ENCODE assay signal across 1 cellular context in the genomic region with DNA sequence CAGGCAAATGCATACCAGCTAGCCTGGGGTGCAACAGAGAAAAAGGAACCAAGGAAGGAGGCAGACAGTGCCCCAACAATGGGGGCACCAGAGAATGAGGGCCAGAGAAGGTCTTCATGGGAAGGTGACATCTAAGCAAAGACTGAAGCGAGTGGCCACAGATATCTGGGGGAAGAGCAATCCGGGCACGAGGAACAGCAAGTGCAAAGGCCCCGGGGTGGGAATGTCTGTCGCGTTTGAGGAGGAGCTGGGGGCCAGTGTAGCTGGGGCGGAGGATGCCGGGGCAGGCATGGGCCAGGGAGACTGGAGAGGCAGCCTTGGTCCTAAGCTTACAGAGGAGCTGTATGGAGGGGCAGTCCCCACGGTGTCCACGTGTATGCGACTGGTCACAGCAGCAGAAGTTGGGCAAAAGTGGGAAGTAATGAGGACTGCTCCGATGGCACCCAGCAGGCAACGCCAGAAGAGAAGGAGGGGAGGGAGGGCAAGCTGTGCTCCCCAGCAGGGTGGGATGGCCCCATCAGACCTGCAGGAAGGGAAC.
TF ChIP-seq lines count a peak whose summit lies in the region.

No MANE protein-coding gene starts in this region.

TF ChIP-seq in HCT116, 20 proteins besides CTCF, POLR2A, EP300 and RAD21:
- no peak for TF ChIP-seq SP1 (IDR thresholded peaks at IDR 0.05; ENCODE audit: low read depth)
- TF ChIP-seq POLR2AphosphoS5 (IDR thresholded peaks at IDR 0.05; ENCODE audit: low read depth, low read length) = no peak
- TF ChIP-seq SIN3A (IDR thresholded peaks at IDR 0.05; ENCODE audit: low read depth) = no peak
- no peak for TF ChIP-seq ELF1 (IDR thresholded peaks at IDR 0.05; ENCODE audit: borderline replicate concordance, low read depth)
- no peak for TF ChIP-seq CEBPB (IDR thresholded peaks at IDR 0.05; ENCODE audit: low read depth)
- TF ChIP-seq, protein P1, sequence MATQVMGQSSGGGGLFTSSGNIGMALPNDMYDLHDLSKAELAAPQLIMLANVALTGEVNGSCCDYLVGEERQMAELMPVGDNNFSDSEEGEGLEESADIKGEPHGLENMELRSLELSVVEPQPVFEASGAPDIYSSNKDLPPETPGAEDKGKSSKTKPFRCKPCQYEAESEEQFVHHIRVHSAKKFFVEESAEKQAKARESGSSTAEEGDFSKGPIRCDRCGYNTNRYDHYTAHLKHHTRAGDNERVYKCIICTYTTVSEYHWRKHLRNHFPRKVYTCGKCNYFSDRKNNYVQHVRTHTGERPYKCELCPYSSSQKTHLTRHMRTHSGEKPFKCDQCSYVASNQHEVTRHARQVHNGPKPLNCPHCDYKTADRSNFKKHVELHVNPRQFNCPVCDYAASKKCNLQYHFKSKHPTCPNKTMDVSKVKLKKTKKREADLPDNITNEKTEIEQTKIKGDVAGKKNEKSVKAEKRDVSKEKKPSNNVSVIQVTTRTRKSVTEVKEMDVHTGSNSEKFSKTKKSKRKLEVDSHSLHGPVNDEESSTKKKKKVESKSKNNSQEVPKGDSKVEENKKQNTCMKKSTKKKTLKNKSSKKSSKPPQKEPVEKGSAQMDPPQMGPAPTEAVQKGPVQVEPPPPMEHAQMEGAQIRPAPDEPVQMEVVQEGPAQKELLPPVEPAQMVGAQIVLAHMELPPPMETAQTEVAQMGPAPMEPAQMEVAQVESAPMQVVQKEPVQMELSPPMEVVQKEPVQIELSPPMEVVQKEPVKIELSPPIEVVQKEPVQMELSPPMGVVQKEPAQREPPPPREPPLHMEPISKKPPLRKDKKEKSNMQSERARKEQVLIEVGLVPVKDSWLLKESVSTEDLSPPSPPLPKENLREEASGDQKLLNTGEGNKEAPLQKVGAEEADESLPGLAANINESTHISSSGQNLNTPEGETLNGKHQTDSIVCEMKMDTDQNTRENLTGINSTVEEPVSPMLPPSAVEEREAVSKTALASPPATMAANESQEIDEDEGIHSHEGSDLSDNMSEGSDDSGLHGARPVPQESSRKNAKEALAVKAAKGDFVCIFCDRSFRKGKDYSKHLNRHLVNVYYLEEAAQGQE (IDR thresholded peaks at IDR 0.05; ENCODE audit: low read depth) = no peak
